In genomic region chr3:95629802-95630201, GRCh38 we compare ENCODE assay signal across 26 cellular contexts.
"Had no signal": no experiment of that assay in that cellular context is flagged by ENCODE, and none has a peak within 500 bp of the region (broad histone marks: within the 10 kb centered on the region; RNA-seq: fewer than 3 reads in every experiment).

No MANE protein-coding gene starts in this region.

- H3K4me3 ChIP-seq: esophagus squamous epithelium, heart right ventricle, lower lobe of right lung, right lobe of liver, stomach, thyroid gland had no signal

- DNase-seq: cerebellar nuclear complex; cortex of kidney; effector memory CD8-positive, alpha-beta T cell; erythroblast; esophagus squamous epithelium; foreskin melanocyte; glutamatergic neuron; heart right ventricle; hippocampal formation; islet precursor cell; left ventricle myocardium superior; lower lobe of right lung; natural killer cell; right lobe of liver; small intestine; stimulated activated CD4-positive, alpha-beta T cell treated with anti-CD3 and anti-CD28 coated beads, Interleukin-1b, Interleukin-23, amount 100 ng/mL, for 48 hours; stimulated activated CD4-positive, alpha-beta T cell treated with anti-CD3 and anti-CD28 coated beads, Interleukin-4, amount 100 ng/mL, for 1 hour; stimulated activated CD8-positive, alpha-beta memory T cell treated with anti-CD3 and anti-CD28 coated beads, Interleukin-4, amount 100 ng/mL, for 48 hours; stimulated activated naive CD4-positive, alpha-beta T cell; stomach; thyroid gland; trophoblast cell had no signal

- H3K4me1 Mint-ChIP-seq: natural killer cell, neural crest cell had no signal

- H3K27me3 Mint-ChIP-seq: effector memory CD8-positive, alpha-beta T cell; progenitor cell of endocrine pancreas had no signal

- H3K36me3 ChIP-seq: esophagus squamous epithelium, heart right ventricle, lower lobe of right lung, right lobe of liver, stomach, thyroid gland had no signal

- H3K9me3 ChIP-seq: esophagus squamous epithelium, heart right ventricle, lower lobe of right lung, right lobe of liver, stomach, thyroid gland had no signal

- H3K4me1 ChIP-seq: esophagus squamous epithelium, heart right ventricle, lower lobe of right lung, parathyroid adenoma, right lobe of liver, stomach, thyroid gland had no signal

- H3K27ac Mint-ChIP-seq: effector memory CD8-positive, alpha-beta T cell; natural killer cell; progenitor cell of endocrine pancreas had no signal

- H3K27ac ChIP-seq: esophagus squamous epithelium, heart right ventricle, lower lobe of right lung, parathyroid adenoma, right lobe of liver, stomach, thyroid gland had no signal

- H2AFZ ChIP-seq: parathyroid adenoma had no signal

- FAIRE-seq: endometrium, small intestine had no signal

- H3K4me3 Mint-ChIP-seq: effector memory CD8-positive, alpha-beta T cell; natural killer cell; neural crest cell had no signal

- H3K9ac ChIP-seq: parathyroid adenoma had no signal

- ATAC-seq: effector memory CD8-positive, alpha-beta T cell; heart right ventricle; left ventricle myocardium superior; lower lobe of right lung; natural killer cell; right lobe of liver had no signal

- H3K9me3 Mint-ChIP-seq: neural crest cell had no signal

- H3K27me3 ChIP-seq: esophagus squamous epithelium, heart right ventricle, right lobe of liver, stomach, thyroid gland had no signal

- H3K36me3 Mint-ChIP-seq: natural killer cell had no signal

- H3K79me2 ChIP-seq: parathyroid adenoma had no signal
